In the genomic region with DNA sequence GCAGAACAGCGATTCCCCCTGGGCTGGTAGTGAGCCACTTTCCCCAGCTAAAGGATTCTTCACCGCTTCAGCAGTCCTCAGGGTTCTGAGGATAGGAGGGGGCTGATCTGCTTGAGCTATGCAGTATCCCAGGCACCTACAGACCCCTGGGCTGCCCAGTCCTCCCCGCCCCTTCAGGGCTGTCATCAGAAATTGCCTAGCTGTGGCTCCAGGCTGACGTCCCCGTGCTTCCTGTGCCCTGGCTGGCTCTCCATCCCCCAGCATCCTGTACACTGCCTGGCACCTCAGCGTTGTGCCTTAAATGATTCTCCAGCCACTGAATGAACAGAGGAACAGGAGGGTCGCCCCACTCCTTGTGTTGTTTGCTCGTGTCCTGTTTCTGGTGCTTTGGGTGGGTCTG, we compare ENCODE assay signal across 16 cellular contexts. TPM values are rescaled to one million over a fixed set of nuclear protein-coding genes. Genes with fewer than 3 reads are reported as not detected.
"Had no signal": no experiment of that assay in that cellular context is flagged by ENCODE, and none has a peak within 500 bp of the region (broad histone marks: within the 10 kb centered on the region; RNA-seq: fewer than 3 reads in every experiment).

No MANE protein-coding gene starts in this region.

- H3K9me3 ChIP-seq: esophagus squamous epithelium, ovary had no signal

- H3K4me3 ChIP-seq: coronary artery, esophagus squamous epithelium, ovary had no signal

- H3K9me3 Mint-ChIP-seq: activated naive CD8-positive, alpha-beta T cell treated with anti-CD3 and anti-CD28 coated beads for 36 hours; activated T-helper 1 cell treated with anti-CD3 and anti-CD28 coated beads, Interleukin-12 subunit alpha, Interleukin-12 subunit beta, Interleukin-2, Interleukin-4 antibody, amounts not matched to agents 30 ng/mL and 10 ng/mL and 1 ng/mL, durations not matched to agents 14 hours and 24 hours and 36 hours; brain; central memory CD8-positive, alpha-beta T cell; stimulated activated naive CD8-positive, alpha-beta T cell treated with anti-CD3 and anti-CD28 coated beads, Interleukin-15, amount 100 ng/mL, for 72 hours had no signal

- H3K27ac Mint-ChIP-seq: activated naive CD8-positive, alpha-beta T cell treated with anti-CD3 and anti-CD28 coated beads for 36 hours; activated T-helper 1 cell treated with anti-CD3 and anti-CD28 coated beads, Interleukin-12 subunit alpha, Interleukin-12 subunit beta, Interleukin-2, Interleukin-4 antibody, amounts not matched to agents 30 ng/mL and 10 ng/mL and 1 ng/mL, durations not matched to agents 14 hours and 24 hours and 36 hours; T-helper 17 cell had no signal

- H3K4me1 ChIP-seq: esophagus squamous epithelium had no signal

- H3K36me3 ChIP-seq: ovary had no signal

- H3K4me3 Mint-ChIP-seq: activated naive CD8-positive, alpha-beta T cell treated with anti-CD3 and anti-CD28 coated beads for 36 hours; activated T-helper 1 cell treated with anti-CD3 and anti-CD28 coated beads, Interleukin-12 subunit alpha, Interleukin-12 subunit beta, Interleukin-2, Interleukin-4 antibody, amounts not matched to agents 30 ng/mL and 10 ng/mL and 1 ng/mL, durations not matched to agents 14 hours and 24 hours and 36 hours; brain; central memory CD8-positive, alpha-beta T cell; stimulated activated naive CD8-positive, alpha-beta T cell treated with anti-CD3 and anti-CD28 coated beads, Interleukin-15, amount 100 ng/mL, for 72 hours; T-helper 17 cell had no signal

- DNase-seq: activated CD4-positive, alpha-beta T cell treated with anti-CD3 and anti-CD28 coated beads for 48 hours; activated CD8-positive, alpha-beta memory T cell treated with anti-CD3 and anti-CD28 coated beads for 24 hours; activated naive CD8-positive, alpha-beta T cell treated with anti-CD3 and anti-CD28 coated beads for 36 hours; effector CD8-positive, alpha-beta T cell; esophagus squamous epithelium; glutamatergic neuron; kidney glomerular epithelial cell; stimulated activated CD4-positive, alpha-beta T cell treated with anti-CD3 and anti-CD28 coated beads, Interleukin-2, amount 100 ng/mL, for 48 hours; stimulated activated naive CD8-positive, alpha-beta T cell treated with anti-CD3 and anti-CD28 coated beads, Interleukin-15, amount 100 ng/mL, for 72 hours; T-helper 17 cell had no signal

- ATAC-seq: stimulated activated naive CD8-positive, alpha-beta T cell treated with anti-CD3 and anti-CD28 coated beads, Interleukin-15, amount 100 ng/mL, for 72 hours; T-helper 17 cell had no signal

- H3K4me1 Mint-ChIP-seq: central memory CD8-positive, alpha-beta T cell; stimulated activated naive CD8-positive, alpha-beta T cell treated with anti-CD3 and anti-CD28 coated beads, Interleukin-15, amount 100 ng/mL, for 72 hours; T-helper 17 cell had no signal

- H3K27me3 Mint-ChIP-seq: activated naive CD8-positive, alpha-beta T cell treated with anti-CD3 and anti-CD28 coated beads for 36 hours; central memory CD8-positive, alpha-beta T cell; stimulated activated naive CD8-positive, alpha-beta T cell treated with anti-CD3 and anti-CD28 coated beads, Interleukin-15, amount 100 ng/mL, for 72 hours; T-helper 17 cell had no signal

RNA-seq across cellular contexts. Expression of a gene that starts 38.4 kb away (rescaled TPM):
- polyA plus RNA-seq: endothelial cell of umbilical vein had no signal
